1 cellular context compared by ENCODE assay signal in genomic region chr18:51235011-51235789, GRCh38.
TF ChIP-seq lines count a peak whose summit lies in the region.

No MANE protein-coding gene starts in this region.

TF ChIP-seq in SK-N-SH treated with all-trans-retinoic acid at 6 μM for 48 hours, 23 proteins besides CTCF, POLR2A, EP300 and RAD21 (continued from another document):
- TF ChIP-seq TSHZ2 (CRISPR knock-in tag; IDR thresholded peaks at IDR 0.05) (no peak), GLIS3 (CRISPR knock-in tag; IDR thresholded peaks at IDR 0.05) (no peak), OSR1 (CRISPR knock-in tag; IDR thresholded peaks at IDR 0.05) (no peak)
TF ChIP-seq in SK-N-SH treated with all-trans-retinoic acid at 6 μM for 48 hours: peak in this region for 0.
